Comparison of ENCODE assay signal across 17 cellular contexts in the genomic region with DNA sequence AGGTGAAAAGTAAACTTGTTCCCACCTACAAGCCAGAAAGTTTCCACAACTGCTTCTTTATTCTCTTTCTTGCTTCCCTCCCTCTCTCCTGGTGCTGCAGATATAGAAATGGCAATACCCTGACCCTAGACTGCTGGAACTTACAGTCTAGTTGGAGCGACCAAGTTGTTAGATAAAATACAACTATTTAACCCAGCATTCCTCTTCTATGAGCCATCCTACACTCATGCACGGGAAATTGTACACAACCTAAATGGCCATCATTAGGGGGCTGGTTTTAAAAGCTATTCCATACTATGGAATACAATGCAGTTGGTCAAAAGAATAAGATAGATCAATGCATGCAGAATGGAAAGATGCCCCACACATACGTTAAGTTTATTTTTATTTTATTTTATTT. TPM values are rescaled to one million over a fixed set of nuclear protein-coding genes. Genes with fewer than 3 reads are reported as not detected.
DNase-seq lines count a peak whose midpoint lies in the region; ATAC-seq and TF ChIP-seq lines count a peak whose summit lies in the region.
"Had no signal": no experiment of that assay in that cellular context is flagged by ENCODE, and none has a peak within 500 bp of the region (broad histone marks: within the 10 kb centered on the region; RNA-seq: fewer than 3 reads in every experiment).

No MANE protein-coding gene starts in this region.

- TF ChIP-seq CTCF in foreskin keratinocyte (conservative IDR thresholded peaks at IDR 0.05) = no peak

- DNase-seq in AG08396 (ENCODE audit: low spot score) (peak; percentile 60), HS-27A (ENCODE audit: low read depth) (peak; percentile 4), astrocyte of the hippocampus (ENCODE audit: low read depth, low spot score) (peak; percentile 25), foreskin keratinocyte (peak in 1 of 2 donors; percentile 25), HuH-7.5 (ENCODE audit: low spot score) (no peak), NCI-H748 treated with DMSO at 0.1 percent for 48 hours (lab: John Stamatoyannopoulos, UW) (no peak), activated gamma-delta T cell (lab: John Stamatoyannopoulos, UW) (no peak)
- DNase-seq: CD4-positive, CD25-positive, alpha-beta regulatory T cell; DMS53; GF-D8; NCI-H1048; NCI-H1694 treated with DMSO at 0.1 percent for 48 hours; NCI-H446 treated with DMSO at 0.1 percent for 48 hours; NCI-H82; Peyer's patch; SHP77 treated with DMSO at 0.1 percent for 48 hours had no signal

- peak; percentile 32 for ATAC-seq in foreskin keratinocyte
- ATAC-seq in HG03432 (IDR thresholded peaks at IDR 0.05; ENCODE audit: unreplicated experiment) = no peak

- H3K27ac ChIP-seq in foreskin keratinocyte = no peak overlapping the region
- H3K27ac ChIP-seq: Peyer's patch had no signal

- peaks cover 17% of the 10 kb centered on the region for H3K4me1 ChIP-seq in foreskin keratinocyte
- H3K4me1 ChIP-seq: Peyer's patch had no signal

- no peaks in the 10 kb centered on the region for H3K27me3 ChIP-seq in foreskin keratinocyte
- H3K27me3 ChIP-seq: Peyer's patch had no signal

RNA-seq across cellular contexts. Expression of gene PJA1, which starts 41.1 kb away (rescaled TPM):
- 31.0 and 34.9 TPM in 2 replicates for total RNA-seq in foreskin keratinocyte
- 21.5 and 24.1 TPM in 2 replicates for polyA plus RNA-seq in foreskin keratinocyte

Comparison
In these comparisons a context has a peak if more than half of its experiments do, and no peak if none do; other contexts are left out.
1. DNase-seq: peak in AG08396 (single experiment), HS-27A (single experiment) and astrocyte of the hippocampus (single experiment); none in HuH-7.5 (single experiment), NCI-H748 treated with DMSO at 0.1 percent for 48 hours (single experiment) and activated gamma-delta T cell (single experiment).